In the genomic region with DNA sequence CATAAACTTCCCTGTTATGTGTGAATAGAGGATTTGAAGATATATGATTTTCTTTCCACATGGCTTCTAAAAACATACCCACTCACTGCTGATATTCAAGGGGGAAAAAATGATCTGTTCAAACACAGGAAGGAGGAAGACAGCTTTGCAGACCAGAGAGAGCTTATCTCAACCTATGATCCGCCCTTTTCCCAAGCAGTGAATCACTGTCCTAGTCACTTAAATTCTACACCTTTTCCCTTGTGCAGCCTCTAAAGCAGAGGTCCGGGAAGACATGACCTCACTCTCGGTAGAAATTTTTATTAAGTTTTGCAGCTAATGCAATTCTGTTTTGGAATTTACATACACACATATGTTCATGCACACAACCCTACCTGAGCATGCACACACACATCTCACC, we compare ENCODE assay signal across 32 cellular contexts.
"Had no signal": no experiment of that assay in that cellular context is flagged by ENCODE, and none has a peak within 500 bp of the region (broad histone marks: within the 10 kb centered on the region; RNA-seq: fewer than 3 reads in every experiment).

No MANE protein-coding gene starts in this region.

- H3K4me3 ChIP-seq: adrenal gland, body of pancreas, esophagus squamous epithelium, gastroesophageal sphincter had no signal

- H3K9me3 ChIP-seq: adrenal gland, esophagus squamous epithelium, gastroesophageal sphincter had no signal

- ATAC-seq: activated CD4-positive, alpha-beta T cell treated with anti-CD3 and anti-CD28 coated beads for 36 hours; activated CD8-positive, alpha-beta memory T cell treated with anti-CD3 and anti-CD28 coated beads, Interleukin-2, amount 10 ng/mL, durations not matched to agents 7 days and 5 days; activated CD8-positive, alpha-beta T cell treated with anti-CD3 and anti-CD28 coated beads, Interleukin-2, amount 10 ng/mL, durations not matched to agents 7 days and 5 days; activated naive CD8-positive, alpha-beta T cell treated with anti-CD3 and anti-CD28 coated beads, Interleukin-2, amount 50 U/mL, for 24 hours; body of pancreas; gastroesophageal sphincter; T-helper 17 cell had no signal

- H3K36me3 ChIP-seq: adrenal gland, esophagus squamous epithelium, gastroesophageal sphincter had no signal

- H3K27ac ChIP-seq: adrenal gland, body of pancreas, epithelial cell of prostate, esophagus squamous epithelium, gastroesophageal sphincter had no signal

- FAIRE-seq: colon, endometrium, endothelial cell of umbilical vein had no signal

- H3K4me1 ChIP-seq: adrenal gland, esophagus squamous epithelium, gastroesophageal sphincter had no signal

- H3K27me3 ChIP-seq: adrenal gland, body of pancreas had no signal

- DNase-seq: activated CD4-positive, alpha-beta memory T cell treated with anti-CD3 and anti-CD28 coated beads for 36 hours; activated CD4-positive, alpha-beta T cell treated with anti-CD3 and anti-CD28 coated beads for 36 hours; activated CD4-positive, alpha-beta T cell treated with anti-CD3 and anti-CD28 coated beads, Interleukin-2, amount 10 ng/mL, durations not matched to agents 24 days and 14 days; activated CD4-positive, CD25-positive, alpha-beta regulatory T cell; activated CD4-positive, CD25-positive, alpha-beta regulatory T cell treated with anti-CD3 and anti-CD28 coated beads, Interleukin-2, amount 50 U/mL, for 72 hours; activated CD8-positive, alpha-beta memory T cell treated with anti-CD3 and anti-CD28 coated beads, Interleukin-2, amount 10 ng/mL, durations not matched to agents 7 days and 5 days; activated CD8-positive, alpha-beta memory T cell treated with anti-CD3 and anti-CD28 coated beads, Interleukin-2, amount 50 U/mL, for 4 hours; activated CD8-positive, alpha-beta T cell treated with anti-CD3 and anti-CD28 coated beads, Interleukin-2, amount 10 ng/mL, durations not matched to agents 7 days and 5 days; activated effector memory CD4-positive, alpha-beta T cell treated with anti-CD3 and anti-CD28 coated beads, Interleukin-2, amount 50 U/mL, for 16 hours; activated naive CD4-positive, alpha-beta T cell treated with anti-CD3 and anti-CD28 coated beads for 36 hours; activated naive CD8-positive, alpha-beta T cell treated with anti-CD3 and anti-CD28 coated beads for 36 hours; activated naive CD8-positive, alpha-beta T cell treated with anti-CD3 and anti-CD28 coated beads, Interleukin-2, amount 50 U/mL, for 24 hours; activated T-cell treated with anti-CD3 and anti-CD28 coated beads, Interleukin-2, amount 50 U/mL, for 1 hour; activated T-cell treated with anti-CD3 and anti-CD28 coated beads, Interleukin-2, amount 50 U/mL, for 48 hours; adrenal gland; amygdala; aorta; body of pancreas; caudate nucleus; cortex of kidney; effector CD8-positive, alpha-beta T cell; esophagus squamous epithelium; foreskin melanocyte; head of caudate nucleus; T-helper 1 cell; T-helper 17 cell; T1000 had no signal
